Comparison of ENCODE assay signal across 8 cellular contexts in genomic region chr16:74709477-74709877, GRCh38. TPM values are rescaled to one million over a fixed set of nuclear protein-coding genes. Genes with fewer than 3 reads are reported as not detected.
DNase-seq lines count a peak whose midpoint lies in the region; ATAC-seq lines count a peak whose summit lies in the region.

No MANE protein-coding gene starts in this region.

- no peaks in the 10 kb centered on the region for H3K9me3 Mint-ChIP-seq in activated CD8-positive, alpha-beta T cell treated with anti-CD3 and anti-CD28 coated beads, Interleukin-2, amount 10 ng/mL, durations not matched to agents 7 days and 5 days (ENCODE audit: insufficient read depth)
- no peaks in the 10 kb centered on the region for H3K9me3 Mint-ChIP-seq in memory B cell

- POLR2A ChIA-PET in activated CD8-positive, alpha-beta T cell treated with anti-CD3 and anti-CD28 coated beads, Interleukin-2, amount 10 ng/mL, durations not matched to agents 7 days and 5 days (lab: Charles Lee) = interaction anchor here (1.6 kb wide), 1 partner anchor 43 kb away, joined by 4 read pairs; the partner anchor contains the start of gene RFWD3

- H3K4me1 Mint-ChIP-seq in activated CD8-positive, alpha-beta T cell treated with anti-CD3 and anti-CD28 coated beads, Interleukin-2, amount 10 ng/mL, durations not matched to agents 7 days and 5 days (ENCODE audit: low read depth) = peaks cover 7% of the 10 kb centered on the region
- peaks cover 2% of the 10 kb centered on the region for H3K4me1 Mint-ChIP-seq in memory B cell

- H3K4me3 Mint-ChIP-seq in activated CD8-positive, alpha-beta T cell treated with anti-CD3 and anti-CD28 coated beads, Interleukin-2, amount 10 ng/mL, durations not matched to agents 7 days and 5 days = no peak overlapping the region
- H3K4me3 Mint-ChIP-seq in memory B cell = no peak overlapping the region

- H3K36me3 Mint-ChIP-seq in activated CD8-positive, alpha-beta T cell treated with anti-CD3 and anti-CD28 coated beads, Interleukin-2, amount 10 ng/mL, durations not matched to agents 7 days and 5 days (ENCODE audit: low read depth) = no peaks in the 10 kb centered on the region
- H3K36me3 Mint-ChIP-seq in memory B cell = peaks cover 2% of the 10 kb centered on the region

- DNase-seq in C1 segment of cervical spinal cord (lab: John Stamatoyannopoulos, UW) (peak; percentile 10 to 87 (median 76)), NCI-H82 treated with DMSO at 0.1 percent for 48 hours (lab: John Stamatoyannopoulos, UW; ENCODE audit: unreplicated experiment) (peak; percentile 18), ecto neural progenitor cell (ENCODE audit: low spot score) (peak; percentile 85), memory B cell (ENCODE audit: low spot score in 2 of 2) (peak; percentile 82)
- peak; percentile 87 for DNase-seq in activated CD8-positive, alpha-beta T cell treated with anti-CD3 and anti-CD28 coated beads, Interleukin-2, amount 10 ng/mL, durations not matched to agents 7 days and 5 days
- peak; percentile 58 for DNase-seq in stimulated activated CD8-positive, alpha-beta memory T cell treated with anti-CD3 and anti-CD28 coated beads, Interleukin-15, amount 100 ng/mL, for 24 hours (ENCODE audit: low read depth)

- peaks cover 6% of the 10 kb centered on the region for H3K27me3 Mint-ChIP-seq in activated CD8-positive, alpha-beta T cell treated with anti-CD3 and anti-CD28 coated beads, Interleukin-2, amount 10 ng/mL, durations not matched to agents 7 days and 5 days (ENCODE audit: low read depth)
- H3K27me3 Mint-ChIP-seq in memory B cell = no peaks in the 10 kb centered on the region

- no peak overlapping the region for H3K27ac Mint-ChIP-seq in activated CD8-positive, alpha-beta T cell treated with anti-CD3 and anti-CD28 coated beads, Interleukin-2, amount 10 ng/mL, durations not matched to agents 7 days and 5 days
- no peak overlapping the region for H3K27ac Mint-ChIP-seq in memory B cell

- CTCF ChIA-PET in activated CD8-positive, alpha-beta T cell treated with anti-CD3 and anti-CD28 coated beads, Interleukin-2, amount 10 ng/mL, durations not matched to agents 7 days and 5 days (lab: Charles Lee) = interaction anchor here (0.8 to 4.8 kb wide), 10 partner anchors 8 to 402 kb away, joined by 3 to 41 read pairs (median 4); partner anchors contain the start of gene MLKL

- ATAC-seq in GM19372 (IDR thresholded peaks at IDR 0.05; ENCODE audit: low read depth, unreplicated experiment) (peak; percentile 78), HG03565 (IDR thresholded peaks at IDR 0.05; ENCODE audit: unreplicated experiment) (peak; percentile 53), memory B cell (ENCODE audit: low read depth) (peak; percentile 98)
- ATAC-seq in activated CD8-positive, alpha-beta T cell treated with anti-CD3 and anti-CD28 coated beads, Interleukin-2, amount 10 ng/mL, durations not matched to agents 7 days and 5 days = peak; percentile 96

RNA-seq across cellular contexts. Expression of gene MLKL, which starts 8.8 kb away (rescaled TPM):
- total RNA-seq in activated CD8-positive, alpha-beta T cell treated with anti-CD3 and anti-CD28 coated beads, Interleukin-2, amount 10 ng/mL, durations not matched to agents 7 days and 5 days = 10 to 100 TPM; 29.5 to 31.3 TPM

RNA-seq across cellular contexts. Expression of gene RFWD3, which starts 42.8 kb away (rescaled TPM):
- total RNA-seq in activated CD8-positive, alpha-beta T cell treated with anti-CD3 and anti-CD28 coated beads, Interleukin-2, amount 10 ng/mL, durations not matched to agents 7 days and 5 days = 100 to 1,000 TPM; 119 to 120 TPM

Comparison
In these comparisons a context has a peak if more than half of its experiments do, and no peak if none do; other contexts are left out.
1. Peak in every context shown above with its lines: DNase-seq and ATAC-seq.
2. DNase-seq: peak in every context shown above with its lines; median percentile 87 in activated CD8-positive, alpha-beta T cell treated with anti-CD3 and anti-CD28 coated beads, Interleukin-2, amount 10 ng/mL, durations not matched to agents 7 days and 5 days; 85 in ecto neural progenitor cell; 82 in memory B cell; 76 in C1 segment of cervical spinal cord; 58 in stimulated activated CD8-positive, alpha-beta memory T cell treated with anti-CD3 and anti-CD28 coated beads, Interleukin-15, amount 100 ng/mL, for 24 hours; 18 in NCI-H82 treated with DMSO at 0.1 percent for 48 hours.